ENCODE assay signal across 1 cellular context in genomic region chr22:29443861-29444431, GRCh38.
TF ChIP-seq lines count a peak whose summit lies in the region.

No MANE protein-coding gene starts in this region.

TF ChIP-seq in HEK293, 187 proteins besides CTCF, POLR2A, EP300 and RAD21 (continued from another document):
- TF ChIP-seq ZNF366 (tag by site-specific recombination; conservative IDR thresholded peaks at IDR 0.05) = peak; percentile 35; the same call in 1 of the 2 replicates
- TF ChIP-seq ZBTB20 (tag by site-specific recombination; IDR thresholded peaks at IDR 0.05) = no peak
- TF ChIP-seq PRDM10 (tag by site-specific recombination; IDR thresholded peaks at IDR 0.05) = peak; percentile 87
- TF ChIP-seq ZNF223 (tag by site-specific recombination; IDR thresholded peaks at IDR 0.05) = no peak
- no peak for TF ChIP-seq ZNF777 (tag by site-specific recombination; IDR thresholded peaks at IDR 0.05; ENCODE audit: borderline replicate concordance)
